ENCODE assay signal across 17 cellular contexts in genomic region chr6:16055852-16056251, GRCh38.
DNase-seq lines count a peak whose midpoint lies in the region; ATAC-seq, FAIRE-seq and TF ChIP-seq lines count a peak whose summit lies in the region.
"Had no signal": no experiment of that assay in that cellular context is flagged by ENCODE, and none has a peak within 500 bp of the region (broad histone marks: within the 10 kb centered on the region; RNA-seq: fewer than 3 reads in every experiment).

No MANE protein-coding gene starts in this region.

- peaks cover 5% of the 10 kb centered on the region for H3K27me3 Mint-ChIP-seq in GM23338 (ENCODE audit: insufficient read depth, low read depth, poor library complexity)
- peaks cover 5% of the 10 kb centered on the region for H3K27me3 Mint-ChIP-seq in neural progenitor cell (ENCODE audit: insufficient read depth, low read depth)

- H3K4me1 Mint-ChIP-seq in GM23338, result peaks cover 43% of the 10 kb centered on the region
- H3K4me1 Mint-ChIP-seq in neural progenitor cell, result peaks cover 5% of the 10 kb centered on the region

- H2AFZ ChIP-seq in GM23338 (peak overlapping the region; percentile 5; the same call in 1 of the 2 replicates), MM.1S (ENCODE audit: low read length) (peak overlapping the region; percentile 78), GM12878 (ENCODE audit: control insufficient read depth, low read depth, low read length) (peak overlapping the region; percentile 25), neural progenitor cell (replicated peaks) (peak overlapping the region; percentile 1)

- H3K36me3 ChIP-seq in GM23338 (ENCODE audit: insufficient read depth) (no peaks in the 10 kb centered on the region), MM.1S (replicated peaks; ENCODE audit: insufficient read depth, low read length) (no peaks in the 10 kb centered on the region), GM12878 (ENCODE audit: control insufficient read depth in 2 of 2, insufficient read depth in 2 of 2, low read length in 1 of 2) (no peaks in the 10 kb centered on the region), neural progenitor cell (no peaks in the 10 kb centered on the region)
- H3K36me3 ChIP-seq: BE2C had no signal

- RAD21 ChIA-PET in GM12878 (lab: Charles Lee; ENCODE audit: unreplicated experiment), result interaction anchor here (1.4 kb wide), 1 partner anchor 212 kb away, joined by 3 read pairs; no protein-coding TSS in a partner anchor

- H3K4me3 Mint-ChIP-seq in GM23338 (no peak overlapping the region), neural progenitor cell (no peak overlapping the region)

- H3K27ac Mint-ChIP-seq in GM23338 (no peak overlapping the region), neural progenitor cell (peak overlapping the region; percentile 79)

- H3K36me3 Mint-ChIP-seq in GM23338 (ENCODE audit: low read depth), result peaks cover 6% of the 10 kb centered on the region
- peaks cover 2% of the 10 kb centered on the region for H3K36me3 Mint-ChIP-seq in neural progenitor cell

- peak overlapping the region; percentile 36; the same call in 1 of the 2 replicates for H3K4me2 ChIP-seq in GM23338
- H3K4me2 ChIP-seq in MM.1S (ENCODE audit: low read depth, low read length), result peak overlapping the region; percentile 77
- 0 out of 2 replicates have a peak overlapping the region, but pooled peaks have one; percentile 35 for H3K4me2 ChIP-seq in GM12878 (ENCODE audit: control insufficient read depth, insufficient read depth)
- H3K4me2 ChIP-seq in neural progenitor cell, result no peak overlapping the region

- TF ChIP-seq RAD21 in GM12878 (IDR thresholded peaks at IDR 0.05; ENCODE audit: insufficient read depth, low read depth, low read length), result no peak

- TF ChIP-seq POLR2A in GM12878 (IDR thresholded peaks at IDR 0.05; ENCODE audit: low read depth, low read length), result no peak

- H3K79me2 ChIP-seq in GM23338 (replicated peaks; ENCODE audit: insufficient read depth) (no peaks in the 10 kb centered on the region), MM.1S (ENCODE audit: low read length) (no peaks in the 10 kb centered on the region), GM12878 (ENCODE audit: control insufficient read depth, insufficient read depth, low read length) (no peaks in the 10 kb centered on the region), neural progenitor cell (ENCODE audit: low read depth) (no peaks in the 10 kb centered on the region)

- SMC1A ChIA-PET in GM12878 (lab: Charles Lee; ENCODE audit: uncharacterized antibody, unreplicated experiment), result interaction anchor here (1.0 to 1.8 kb wide), 6 partner anchors 12 to 63 kb away, joined by 3 to 6 read pairs (median 4); no protein-coding TSS in a partner anchor

- no peaks in the 10 kb centered on the region for H3K27me3 ChIP-seq in GM23338 (ENCODE audit: insufficient read depth)
- no peaks in the 10 kb centered on the region for H3K27me3 ChIP-seq in MM.1S (replicated peaks; ENCODE audit: insufficient read depth, low read length)
- no peaks in the 10 kb centered on the region for H3K27me3 ChIP-seq in GM12878 (replicated peaks in 1 of 2; ENCODE audit: control insufficient read depth in 2 of 2, insufficient read depth in 2 of 2, low read length in 1 of 2)
- no peaks in the 10 kb centered on the region for H3K27me3 ChIP-seq in neural progenitor cell
- H3K27me3 ChIP-seq: BE2C had no signal

- in situ Hi-C loops in GM12878 (cut with MboI), result no loop called here

- H3K4me1 ChIP-seq in GM23338 (ENCODE audit: insufficient read depth) (peaks cover 26% of the 10 kb centered on the region), MM.1S (ENCODE audit: low read length) (0 out of 2 replicates have a peak, but pooled peaks cover 4% of the 10 kb centered on the region), GM12878 (ENCODE audit: control insufficient read depth, insufficient read depth, low read length) (no peaks in the 10 kb centered on the region), neural progenitor cell (no peaks in the 10 kb centered on the region)
- H3K4me1 ChIP-seq: BE2C had no signal

- no peak for TF ChIP-seq EP300 in GM12878 (IDR thresholded peaks at IDR 0.05; ENCODE audit: borderline replicate concordance in 1 of 2, control insufficient read depth in 1 of 2, low read depth in 2 of 2, low read length in 2 of 2)

- TF ChIP-seq CTCF in GM23338 (conservative IDR thresholded peaks at IDR 0.05; ENCODE audit: low read depth in 2 of 2), result no peak
- TF ChIP-seq CTCF in MM.1S (IDR thresholded peaks at IDR 0.05; ENCODE audit: low read length), result no peak
- TF ChIP-seq CTCF in GM12878 (IDR thresholded peaks at IDR 0.05 in 2 of 3, conservative IDR thresholded peaks at IDR 0.05 in 1 of 3; ENCODE audit: control insufficient read depth in 2 of 3, extremely low read depth in 1 of 3, insufficient read depth in 1 of 3, low read depth in 3 of 3, low read length in 3 of 3), result no peak
- TF ChIP-seq CTCF in neural progenitor cell (IDR thresholded peaks at IDR 0.05), result no peak

- H4K20me1 ChIP-seq in GM23338 (replicated peaks; ENCODE audit: insufficient read depth) (no peaks in the 10 kb centered on the region), MM.1S (ENCODE audit: insufficient read depth, low read length) (no peaks in the 10 kb centered on the region), GM12878 (ENCODE audit: control insufficient read depth, insufficient read depth) (no peaks in the 10 kb centered on the region), neural progenitor cell (ENCODE audit: low read depth) (no peaks in the 10 kb centered on the region)

- WGBS in GM12878 (ENCODE audit: insufficient coverage, insufficient replicate concordance, low lambda C conversion rate, missing lambda C conversion rate), result 73% methylated on average over 4 of the region's 4 CpGs

- intact Hi-C loops in GM12878 (cut with micrococcal nuclease; ENCODE audit: unreplicated experiment) (no loop called here), Right ventricle myocardium superior (cut with DNase I) (no loop called here)

- H3K4me3 ChIP-seq in GM23338, result no peak overlapping the region
- H3K4me3 ChIP-seq in MM.1S (ENCODE audit: low read length), result peak overlapping the region; percentile 58
- H3K4me3 ChIP-seq in GM12878, result no peak overlapping the region
- no peak overlapping the region for H3K4me3 ChIP-seq in neural progenitor cell

- POLR2A ChIA-PET in GM12878 (lab: Charles Lee), result interaction anchor here (0.8 to 1.7 kb wide), 3 partner anchors 12 to 30 kb away, joined by 3 to 4 read pairs (median 3); no protein-coding TSS in a partner anchor

- DNase-seq in GM23338 (ENCODE audit: low spot score), result peak; percentile 28
- DNase-seq in MM.1S, result peak; percentile 29
- DNase-seq in GM12878 (ENCODE audit: low read depth, low spot score), result no peak
- no peak for DNase-seq in neural progenitor cell (ENCODE audit: low spot score)
- no peak for DNase-seq in DMS53 treated with DMSO at 0.1 percent for 48 hours (lab: John Stamatoyannopoulos, UW; ENCODE audit: unreplicated experiment)
- no peak for DNase-seq in Right ventricle myocardium superior
- no peak for DNase-seq in NCI-H1694 (lab: John Stamatoyannopoulos, UW)
- DNase-seq: BE2C, GOT3, Karpas-422, MV-4-11, NCI-H1436, NCI-H2081, NCI-H526 had no signal

- H3K9ac ChIP-seq in MM.1S (ENCODE audit: low read length) (peak overlapping the region; percentile 46; the same call in 1 of the 2 replicates), GM12878 (ENCODE audit: control insufficient read depth, insufficient read depth, low read length) (no peak overlapping the region), neural progenitor cell (no peak overlapping the region)

- no peaks in the 10 kb centered on the region; the same call in 1 of the 2 replicates for H3K9me2 ChIP-seq in GM23338 (ENCODE audit: insufficient read depth)
- H3K9me2 ChIP-seq in MM.1S (replicated peaks; ENCODE audit: insufficient read depth, low read length), result no peaks in the 10 kb centered on the region

- peak; percentile 27 for FAIRE-seq in GM12878 (lab: Jason Lieb, UNC)
- FAIRE-seq: HepG2 had no signal

- ATAC-seq in GM23338 (peak; percentile 59), GM12878 (no peak), Right ventricle myocardium superior (ENCODE audit: poor library complexity) (no peak)
- ATAC-seq: HepG2, Panc1, Right ventricle myocardium inferior had no signal

- H3F3A ChIP-seq in GM23338 (replicated peaks; ENCODE audit: low read depth) (no peaks in the 10 kb centered on the region), MM.1S (ENCODE audit: insufficient read depth, low read length) (no peaks in the 10 kb centered on the region), neural progenitor cell (ENCODE audit: low read depth) (no peaks in the 10 kb centered on the region)

- H3K9me3 Mint-ChIP-seq in GM23338 (peaks cover 6% of the 10 kb centered on the region; the same call in 2 of the 3 replicates), neural progenitor cell (no peaks in the 10 kb centered on the region)

- CTCF ChIA-PET in GM12878 (lab: Yijun Ruan, JAX), result no interaction called here

- H3K9me3 ChIP-seq in MM.1S (replicated peaks; ENCODE audit: insufficient read depth, low read length) (no peaks in the 10 kb centered on the region), GM12878 (replicated peaks; ENCODE audit: control insufficient read depth, insufficient read depth, low read length) (no peaks in the 10 kb centered on the region), neural progenitor cell (ENCODE audit: low read depth) (no peaks in the 10 kb centered on the region)
- H3K9me3 ChIP-seq: BE2C had no signal

- BruUV-seq in GM12878 (replicated peaks; lab: Mats Ljungman, UMichigan), result no TSS peak

- H3K27ac ChIP-seq in GM23338 (ENCODE audit: low read depth) (no peak overlapping the region; the same call in 1 of the 2 replicates), MM.1S (ENCODE audit: low read length) (peak overlapping the region; percentile 16; the same call in 1 of the 2 replicates), GM12878 (ENCODE audit: control insufficient read depth, insufficient read depth) (no peak overlapping the region), neural progenitor cell (no peak overlapping the region)

TF ChIP-seq in GM12878, 131 proteins besides CTCF, POLR2A, EP300 and RAD21 (continues in another document):
- TF ChIP-seq HDGF (IDR thresholded peaks at IDR 0.05) (no peak), NFYA (IDR thresholded peaks at IDR 0.05; ENCODE audit: borderline replicate concordance, low read depth, low read length) (no peak)

Comparison
In these comparisons a context has a peak if more than half of its experiments do, and no peak if none do; other contexts are left out.
1. DNase-seq: peak in GM23338 (single experiment) and MM.1S (single experiment); none in GM12878 (single experiment), neural progenitor cell (single experiment), DMS53 treated with DMSO at 0.1 percent for 48 hours (single experiment), Right ventricle myocardium superior (single experiment) and NCI-H1694 (single experiment).
2. H2AFZ ChIP-seq: peak in every context shown above with its lines; median percentile 78 in MM.1S; 25 in GM12878; 5 in GM23338; 1 in neural progenitor cell.